In genomic region chr10:48550071-48550691, GRCh38 we compare ENCODE assay signal across 2 cellular contexts.
TF ChIP-seq lines count a peak whose summit lies in the region.

No MANE protein-coding gene starts in this region.

TF ChIP-seq in HCT116, 20 proteins besides CTCF, POLR2A, EP300 and RAD21:
- no peak for TF ChIP-seq EZH2phosphoT487 (IDR thresholded peaks at IDR 0.05; ENCODE audit: borderline replicate concordance)
- TF ChIP-seq ZBTB33 (IDR thresholded peaks at IDR 0.05; ENCODE audit: extremely low read depth, insufficient replicate concordance, low read length) = no peak
- no peak for TF ChIP-seq EZH2 (IDR thresholded peaks at IDR 0.05)
- no peak for TF ChIP-seq TCF7L2 (IDR thresholded peaks at IDR 0.05; ENCODE audit: borderline replicate concordance, extremely low read depth, insufficient read depth, insufficient read length)
- TF ChIP-seq SRF (IDR thresholded peaks at IDR 0.05; ENCODE audit: low read depth) = no peak
- no peak for TF ChIP-seq JUND (IDR thresholded peaks at IDR 0.05)
- no peak for TF ChIP-seq EGR1 (IDR thresholded peaks at IDR 0.05; ENCODE audit: low read depth)
- TF ChIP-seq ATF3 (IDR thresholded peaks at IDR 0.05) = no peak
- no peak for TF ChIP-seq POLR2AphosphoS5 (IDR thresholded peaks at IDR 0.05; ENCODE audit: low read depth, low read length)
- no peak for TF ChIP-seq FOSL1 (IDR thresholded peaks at IDR 0.05; ENCODE audit: low read depth)
- no peak for TF ChIP-seq MAX (IDR thresholded peaks at IDR 0.05)
- no peak for TF ChIP-seq REST (IDR thresholded peaks at IDR 0.05; ENCODE audit: low read depth)
- no peak for TF ChIP-seq CBX3 (IDR thresholded peaks at IDR 0.05; ENCODE audit: low read depth)
- no peak for TF ChIP-seq ZNF274 (IDR thresholded peaks at IDR 0.05; ENCODE audit: low read depth, low read length)
- no peak for TF ChIP-seq ZFX (IDR thresholded peaks at IDR 0.05)
- TF ChIP-seq CEBPB (IDR thresholded peaks at IDR 0.05; ENCODE audit: low read depth) = no peak
- TF ChIP-seq SIN3A (IDR thresholded peaks at IDR 0.05; ENCODE audit: low read depth) = no peak
TF ChIP-seq in HCT116: peak in this region for 0.

TF ChIP-seq in H1, 55 proteins besides CTCF, POLR2A, EP300 and RAD21:
- TF ChIP-seq CHD7 (IDR thresholded peaks at IDR 0.05; ENCODE audit: insufficient replicate concordance, low read length) = no peak
- TF ChIP-seq SIX5 (IDR thresholded peaks at IDR 0.05; ENCODE audit: low read depth, low read length) = peak; percentile 4; the same call in 1 of the 2 replicates
